ENCODE assay signal across 41 cellular contexts in genomic region chr7:90351987-90352386, GRCh38. TPM values are rescaled to one million over a fixed set of nuclear protein-coding genes. Genes with fewer than 3 reads are reported as not detected.
"Had no signal": no experiment of that assay in that cellular context is flagged by ENCODE, and none has a peak within 500 bp of the region (broad histone marks: within the 10 kb centered on the region; RNA-seq: fewer than 3 reads in every experiment).

No MANE protein-coding gene starts in this region.

- H3K27ac Mint-ChIP-seq: activated CD4-positive, alpha-beta memory T cell treated with anti-CD3 and anti-CD28 coated beads, Interleukin-2, amount 10 ng/mL, durations not matched to agents 7 days and 5 days; activated CD4-positive, alpha-beta T cell treated with anti-CD3 and anti-CD28 coated beads for 36 hours; activated CD4-positive, alpha-beta T cell treated with anti-CD3 and anti-CD28 coated beads, Interleukin-2, amount 10 ng/mL, durations not matched to agents 7 days and 5 days; activated CD8-positive, alpha-beta memory T cell treated with anti-CD3 and anti-CD28 coated beads, Interleukin-2, amount 10 ng/mL, durations not matched to agents 7 days and 5 days; activated CD8-positive, alpha-beta T cell treated with anti-CD3 and anti-CD28 coated beads, Interleukin-2, amount 10 ng/mL, durations not matched to agents 7 days and 5 days; activated naive CD4-positive, alpha-beta T cell treated with anti-CD3 and anti-CD28 coated beads for 36 hours; activated naive CD8-positive, alpha-beta T cell treated with anti-CD3 and anti-CD28 coated beads for 36 hours; activated T-cell treated with anti-CD3 and anti-CD28 coated beads, Interleukin-2, amount 50 U/mL, for 24 hours; activated T-helper 1 cell treated with anti-CD3 and anti-CD28 coated beads, Interleukin-12 subunit alpha, Interleukin-12 subunit beta, Interleukin-2, Interleukin-4 antibody, amounts not matched to agents 30 ng/mL and 10 ng/mL and 1 ng/mL, durations not matched to agents 14 hours and 24 hours and 36 hours; activated T-helper 17 cell treated with anti-CD3 and anti-CD28 coated beads, Interleukin-2, amount 50 U/mL, for 72 hours; T-helper 2 cell treated with Interferon-gamma antibody and Interleukin-4, amounts not matched to agents 5 μg/mL and 100 μg/mL, for 36 hours; WTC11 had no signal

- H3K9me3 Mint-ChIP-seq: WTC11 had no signal

- H3K27me3 Mint-ChIP-seq: activated CD4-positive, alpha-beta memory T cell treated with anti-CD3 and anti-CD28 coated beads, Interleukin-2, amount 10 ng/mL, durations not matched to agents 7 days and 5 days; activated CD4-positive, alpha-beta T cell treated with anti-CD3 and anti-CD28 coated beads for 36 hours; activated CD4-positive, alpha-beta T cell treated with anti-CD3 and anti-CD28 coated beads, Interleukin-2, amount 10 ng/mL, durations not matched to agents 7 days and 5 days; activated CD8-positive, alpha-beta memory T cell treated with anti-CD3 and anti-CD28 coated beads, Interleukin-2, amount 10 ng/mL, durations not matched to agents 7 days and 5 days; activated naive CD8-positive, alpha-beta T cell treated with anti-CD3 and anti-CD28 coated beads for 36 hours; activated T-cell treated with anti-CD3 and anti-CD28 coated beads, Interleukin-2, amount 50 U/mL, for 24 hours; activated T-helper 17 cell treated with anti-CD3 and anti-CD28 coated beads, Interleukin-2, amount 50 U/mL, for 72 hours; T-cell had no signal

- ATAC-seq: activated CD4-positive, alpha-beta T cell treated with anti-CD3 and anti-CD28 coated beads for 36 hours; activated CD4-positive, CD25-positive, alpha-beta regulatory T cell treated with anti-CD3 and anti-CD28 coated beads, Interleukin-2, amount 50 U/mL, for 24 hours; activated CD8-positive, alpha-beta memory T cell treated with anti-CD3 and anti-CD28 coated beads, Interleukin-2, amount 10 ng/mL, durations not matched to agents 7 days and 5 days; activated CD8-positive, alpha-beta T cell treated with anti-CD3 and anti-CD28 coated beads, Interleukin-2, amount 10 ng/mL, durations not matched to agents 7 days and 5 days; activated naive CD4-positive, alpha-beta T cell treated with anti-CD3 and anti-CD28 coated beads, Interleukin-2, amount 50 U/mL, for 72 hours; activated T-helper 17 cell treated with anti-CD3 and anti-CD28 coated beads, Interleukin-2, amount 50 U/mL, for 72 hours; body of pancreas; T-cell; WTC11 had no signal

- H3K27me3 ChIP-seq: adrenal gland, body of pancreas, brain microvascular endothelial cell, breast epithelium had no signal

- H3K36me3 ChIP-seq: breast epithelium had no signal

- H3K4me3 ChIP-seq: adrenal gland, body of pancreas, breast epithelium had no signal

- FAIRE-seq: astrocyte, TTC549 had no signal

- H3K27ac ChIP-seq: adrenal gland, body of pancreas, brain microvascular endothelial cell, breast epithelium, WERI-Rb-1 had no signal

- H3K4me3 Mint-ChIP-seq: activated CD4-positive, alpha-beta memory T cell treated with anti-CD3 and anti-CD28 coated beads, Interleukin-2, amount 10 ng/mL, durations not matched to agents 7 days and 5 days; activated CD4-positive, alpha-beta T cell treated with anti-CD3 and anti-CD28 coated beads for 36 hours; activated CD4-positive, alpha-beta T cell treated with anti-CD3 and anti-CD28 coated beads, Interleukin-2, amount 10 ng/mL, durations not matched to agents 7 days and 5 days; activated CD8-positive, alpha-beta memory T cell treated with anti-CD3 and anti-CD28 coated beads, Interleukin-2, amount 10 ng/mL, durations not matched to agents 7 days and 5 days; activated CD8-positive, alpha-beta T cell treated with anti-CD3 and anti-CD28 coated beads, Interleukin-2, amount 10 ng/mL, durations not matched to agents 7 days and 5 days; activated naive CD4-positive, alpha-beta T cell treated with anti-CD3 and anti-CD28 coated beads for 36 hours; activated naive CD8-positive, alpha-beta T cell treated with anti-CD3 and anti-CD28 coated beads for 36 hours; activated T-cell treated with anti-CD3 and anti-CD28 coated beads, Interleukin-2, amount 50 U/mL, for 24 hours; activated T-helper 1 cell treated with anti-CD3 and anti-CD28 coated beads, Interleukin-12 subunit alpha, Interleukin-12 subunit beta, Interleukin-2, Interleukin-4 antibody, amounts not matched to agents 30 ng/mL and 10 ng/mL and 1 ng/mL, durations not matched to agents 14 hours and 24 hours and 36 hours; activated T-helper 17 cell treated with anti-CD3 and anti-CD28 coated beads, Interleukin-2, amount 50 U/mL, for 72 hours; T-helper 2 cell treated with Interferon-gamma antibody and Interleukin-4, amounts not matched to agents 5 μg/mL and 100 μg/mL, for 36 hours; WTC11 had no signal

- DNase-seq: activated CD4-positive, alpha-beta memory T cell treated with anti-CD3 and anti-CD28 coated beads, Interleukin-2, amount 10 ng/mL, durations not matched to agents 7 days and 5 days; activated CD4-positive, alpha-beta T cell treated with anti-CD3 and anti-CD28 coated beads for 1 hour; activated CD4-positive, alpha-beta T cell treated with anti-CD3 and anti-CD28 coated beads for 36 hours; activated CD4-positive, alpha-beta T cell treated with anti-CD3 and anti-CD28 coated beads for 48 hours; activated CD4-positive, alpha-beta T cell treated with anti-CD3 and anti-CD28 coated beads, Interleukin-2, amount 10 ng/mL, durations not matched to agents 7 days and 5 days; activated CD4-positive, alpha-beta T cell treated with anti-CD3 and anti-CD28 coated beads, Interleukin-2, amount 50 U/mL, for 48 hours; activated CD4-positive, CD25-positive, alpha-beta regulatory T cell; activated CD8-positive, alpha-beta memory T cell treated with anti-CD3 and anti-CD28 coated beads for 24 hours; activated CD8-positive, alpha-beta memory T cell treated with anti-CD3 and anti-CD28 coated beads, Interleukin-2, amount 10 ng/mL, durations not matched to agents 7 days and 5 days; activated CD8-positive, alpha-beta memory T cell treated with anti-CD3 and anti-CD28 coated beads, Interleukin-2, amount 50 U/mL, for 48 hours; activated CD8-positive, alpha-beta T cell treated with anti-CD3 and anti-CD28 coated beads, Interleukin-2, amount 10 ng/mL, durations not matched to agents 7 days and 5 days; activated effector memory CD4-positive, alpha-beta T cell treated with anti-CD3 and anti-CD28 coated beads, Interleukin-2, amount 50 U/mL, for 16 hours; activated gamma-delta T cell treated with Interleukin-2 at 50 U/mL for 16 hours; activated naive CD4-positive, alpha-beta T cell; activated naive CD4-positive, alpha-beta T cell treated with anti-CD3 and anti-CD28 coated beads for 36 hours; activated naive CD8-positive, alpha-beta T cell treated with anti-CD3 and anti-CD28 coated beads for 36 hours; activated T-cell treated with anti-CD3 and anti-CD28 coated beads, Interleukin-2, amount 50 U/mL, for 24 hours; activated T-cell treated with anti-CD3 and anti-CD28 coated beads, Interleukin-2, amount 50 U/mL, for 48 hours; adrenal gland; amniotic stem cell; aorta; body of pancreas; brain microvascular endothelial cell; central memory CD4-positive, alpha-beta T cell; cerebellar nuclear complex; T-cell; T-helper 2 cell; T-helper 9 cell; WERI-Rb-1 had no signal

- H3K9me3 ChIP-seq: adrenal gland, body of pancreas, breast epithelium had no signal

RNA-seq across cellular contexts. Expression of gene FAM237B, which starts 30.9 kb away (rescaled TPM):
- total RNA-seq: activated CD4-positive, alpha-beta memory T cell treated with anti-CD3 and anti-CD28 coated beads, Interleukin-2, amount 10 ng/mL, durations not matched to agents 7 days and 5 days; activated CD4-positive, alpha-beta T cell treated with anti-CD3 and anti-CD28 coated beads for 36 hours; activated CD4-positive, alpha-beta T cell treated with anti-CD3 and anti-CD28 coated beads, Interleukin-2, amount 10 ng/mL, durations not matched to agents 7 days and 5 days; activated CD8-positive, alpha-beta memory T cell treated with anti-CD3 and anti-CD28 coated beads, Interleukin-2, amount 10 ng/mL, durations not matched to agents 7 days and 5 days; activated CD8-positive, alpha-beta T cell treated with anti-CD3 and anti-CD28 coated beads, Interleukin-2, amount 10 ng/mL, durations not matched to agents 7 days and 5 days; activated naive CD4-positive, alpha-beta T cell treated with anti-CD3 and anti-CD28 coated beads for 36 hours; activated naive CD4-positive, alpha-beta T cell treated with anti-CD3 and anti-CD28 coated beads, Interleukin-2, amount 50 U/mL, for 72 hours; activated naive CD8-positive, alpha-beta T cell treated with anti-CD3 and anti-CD28 coated beads for 36 hours; activated T-helper 1 cell treated with anti-CD3 and anti-CD28 coated beads, Interleukin-12 subunit alpha, Interleukin-12 subunit beta, Interleukin-2, Interleukin-4 antibody, amounts not matched to agents 30 ng/mL and 10 ng/mL and 1 ng/mL, durations not matched to agents 14 hours and 24 hours and 36 hours; activated T-helper 17 cell treated with anti-CD3 and anti-CD28 coated beads, Interleukin-2, amount 50 U/mL, for 72 hours; adrenal gland; aorta; astrocyte; body of pancreas; cardiac septum; chondrocyte; T-cell; T-helper 1 cell treated with Interleukin-12 subunit alpha and Interleukin-12 subunit beta and Interleukin-4 antibody, amounts not matched to agents 30 ng/mL and 1 ng/mL, for 36 hours; WTC11 had no signal
- polyA plus RNA-seq: adrenal gland, aorta had no signal
